Comparison of ENCODE assay signal across 24 cellular contexts in the genomic region with DNA sequence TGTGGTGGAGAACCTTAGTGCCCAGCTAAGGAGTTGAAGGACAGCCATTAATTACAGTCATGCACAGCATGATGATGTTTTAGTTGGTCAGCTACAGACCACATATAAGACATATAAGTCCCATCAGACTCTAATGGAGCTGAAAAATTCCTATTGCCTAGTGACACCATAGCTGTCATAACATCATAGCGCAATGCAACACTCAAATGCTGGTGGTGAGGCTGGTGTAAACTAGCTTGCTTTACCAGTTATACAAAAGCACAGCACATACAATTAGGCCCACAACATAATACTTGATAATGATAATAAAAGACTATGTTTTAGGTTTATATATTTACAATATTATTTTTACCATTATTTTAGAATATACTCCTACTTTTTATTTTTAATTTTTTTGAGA.
"Had no signal": no experiment of that assay in that cellular context is flagged by ENCODE, and none has a peak within 500 bp of the region (broad histone marks: within the 10 kb centered on the region; RNA-seq: fewer than 3 reads in every experiment).

No MANE protein-coding gene starts in this region.

- H3K36me3 ChIP-seq: colonic mucosa, ovary, transverse colon had no signal

- H3K27me3 ChIP-seq: colonic mucosa, ovary, testis, transverse colon had no signal

- H3K9me3 ChIP-seq: colonic mucosa, ovary, testis, transverse colon had no signal

- H3K4me1 ChIP-seq: colonic mucosa had no signal

- H3K27ac ChIP-seq: colonic mucosa, dorsolateral prefrontal cortex had no signal

- ATAC-seq: activated CD4-positive, alpha-beta T cell treated with anti-CD3 and anti-CD28 coated beads for 36 hours; activated CD8-positive, alpha-beta memory T cell treated with anti-CD3 and anti-CD28 coated beads, Interleukin-2, amount 10 ng/mL, durations not matched to agents 7 days and 5 days; activated CD8-positive, alpha-beta T cell treated with anti-CD3 and anti-CD28 coated beads, Interleukin-2, amount 10 ng/mL, durations not matched to agents 7 days and 5 days; activated naive CD4-positive, alpha-beta T cell treated with anti-CD3 and anti-CD28 coated beads, Interleukin-2, amount 50 U/mL, for 72 hours; activated T-cell treated with anti-CD3 and anti-CD28 coated beads, Interleukin-2, amount 50 U/mL, for 72 hours; effector memory CD8-positive, alpha-beta T cell; T-cell had no signal

- DNase-seq: activated B cell treated with CpG ODN at 0.5 μM for 24 hours; activated CD4-positive, alpha-beta T cell treated with anti-CD3 and anti-CD28 coated beads for 36 hours; activated CD8-positive, alpha-beta memory T cell treated with anti-CD3 and anti-CD28 coated beads, Interleukin-2, amount 10 ng/mL, durations not matched to agents 7 days and 5 days; activated CD8-positive, alpha-beta T cell treated with anti-CD3 and anti-CD28 coated beads, Interleukin-2, amount 10 ng/mL, durations not matched to agents 7 days and 5 days; activated naive CD4-positive, alpha-beta T cell; activated T-cell treated with anti-CD3 and anti-CD28 coated beads for 4 hours; activated T-cell treated with anti-CD3 and anti-CD28 coated beads, Interleukin-2, amount 50 U/mL, for 72 hours; anterior cingulate cortex; cerebellar nuclear complex; dorsolateral prefrontal cortex; effector memory CD8-positive, alpha-beta T cell; erythroblast; kidney glomerular epithelial cell; left ventricle myocardium superior; mammary epithelial cell; naive B cell; stimulated activated CD4-positive, alpha-beta T cell treated with anti-CD3 and anti-CD28 coated beads, Interleukin-2, amount 100 ng/mL, for 48 hours; stimulated activated naive CD4-positive, alpha-beta T cell treated with Interleukin-2 at 50 U/mL for 16 hours; T-cell; transverse colon had no signal

- H3K4me3 ChIP-seq: colonic mucosa, dorsolateral prefrontal cortex, ovary, testis, transverse colon had no signal
